Comparison of ENCODE assay signal across 39 cellular contexts in genomic region chr16:86166414-86166813, GRCh38.
"Had no signal": no experiment of that assay in that cellular context is flagged by ENCODE, and none has a peak within 500 bp of the region (broad histone marks: within the 10 kb centered on the region; RNA-seq: fewer than 3 reads in every experiment).

No MANE protein-coding gene starts in this region.

- H3K27me3 ChIP-seq: adrenal gland, ascending aorta, body of pancreas, brain microvascular endothelial cell, cardiac muscle cell had no signal

- H3K4me1 ChIP-seq: adrenal gland, ascending aorta, body of pancreas, breast epithelium had no signal

- H3K9me3 Mint-ChIP-seq: activated T-cell treated with anti-CD3 and anti-CD28 coated beads, Interleukin-2, amount 50 U/mL, for 24 hours had no signal

- ATAC-seq: activated naive CD4-positive, alpha-beta T cell treated with anti-CD3 and anti-CD28 coated beads, Interleukin-2, amount 50 U/mL, for 72 hours; activated naive CD8-positive, alpha-beta T cell treated with anti-CD3 and anti-CD28 coated beads, Interleukin-2, amount 50 U/mL, for 24 hours; activated T-cell treated with anti-CD3 and anti-CD28 coated beads, Interleukin-2, amount 50 U/mL, for 4 hours; activated T-cell treated with anti-CD3 and anti-CD28 coated beads, Interleukin-2, amount 50 U/mL, for 72 hours; activated T-helper 17 cell treated with anti-CD3 and anti-CD28 coated beads, Interleukin-2, amount 50 U/mL, for 72 hours; body of pancreas had no signal

- H3K4me3 Mint-ChIP-seq: activated naive CD4-positive, alpha-beta T cell treated with anti-CD3 and anti-CD28 coated beads for 36 hours; activated naive CD4-positive, alpha-beta T cell treated with anti-CD3 and anti-CD28 coated beads, Interleukin-2, amount 10 ng/mL, durations not matched to agents 7 days and 5 days; activated naive CD4-positive, alpha-beta T cell treated with anti-CD3 and anti-CD28 coated beads, Interleukin-2, amount 50 U/mL, for 24 hours; activated naive CD8-positive, alpha-beta T cell; activated naive CD8-positive, alpha-beta T cell treated with anti-CD3 and anti-CD28 coated beads for 36 hours; activated naive CD8-positive, alpha-beta T cell treated with anti-CD3 and anti-CD28 coated beads, Interleukin-2, amount 10 ng/mL, durations not matched to agents 7 days and 5 days; activated naive CD8-positive, alpha-beta T cell treated with anti-CD3 and anti-CD28 coated beads, Interleukin-2, amount 50 U/mL, for 24 hours; activated T-cell treated with anti-CD3 and anti-CD28 coated beads, Interleukin-2, amount 50 U/mL, for 24 hours; activated T-cell treated with anti-CD3 and anti-CD28 coated beads, Interleukin-2, amount 50 U/mL, for 4 hours; activated T-cell treated with anti-CD3 and anti-CD28 coated beads, Interleukin-2, amount 50 U/mL, for 72 hours; activated T-helper 1 cell treated with anti-CD3 and anti-CD28 coated beads, Interleukin-12 subunit alpha, Interleukin-12 subunit beta, Interleukin-2, Interleukin-4 antibody, amounts not matched to agents 30 ng/mL and 10 ng/mL and 1 ng/mL, durations not matched to agents 14 hours and 24 hours and 36 hours; activated T-helper 17 cell treated with anti-CD3 and anti-CD28 coated beads, Interleukin-2, amount 50 U/mL, for 72 hours; brain; central memory CD8-positive, alpha-beta T cell had no signal

- H3K9me3 ChIP-seq: adrenal gland had no signal

- H3K27ac Mint-ChIP-seq: activated naive CD4-positive, alpha-beta T cell treated with anti-CD3 and anti-CD28 coated beads for 36 hours; activated naive CD4-positive, alpha-beta T cell treated with anti-CD3 and anti-CD28 coated beads, Interleukin-2, amount 10 ng/mL, durations not matched to agents 7 days and 5 days; activated naive CD4-positive, alpha-beta T cell treated with anti-CD3 and anti-CD28 coated beads, Interleukin-2, amount 50 U/mL, for 24 hours; activated naive CD4-positive, alpha-beta T cell treated with anti-CD3 and anti-CD28 coated beads, Interleukin-2, amount 50 U/mL, for 72 hours; activated naive CD8-positive, alpha-beta T cell; activated naive CD8-positive, alpha-beta T cell treated with anti-CD3 and anti-CD28 coated beads for 36 hours; activated naive CD8-positive, alpha-beta T cell treated with anti-CD3 and anti-CD28 coated beads, Interleukin-2, amount 10 ng/mL, durations not matched to agents 7 days and 5 days; activated naive CD8-positive, alpha-beta T cell treated with anti-CD3 and anti-CD28 coated beads, Interleukin-2, amount 50 U/mL, for 24 hours; activated T-cell treated with anti-CD3 and anti-CD28 coated beads, Interleukin-2, amount 50 U/mL, for 24 hours; activated T-cell treated with anti-CD3 and anti-CD28 coated beads, Interleukin-2, amount 50 U/mL, for 72 hours; activated T-helper 1 cell treated with anti-CD3 and anti-CD28 coated beads, Interleukin-12 subunit alpha, Interleukin-12 subunit beta, Interleukin-2, Interleukin-4 antibody, amounts not matched to agents 30 ng/mL and 10 ng/mL and 1 ng/mL, durations not matched to agents 14 hours and 24 hours and 36 hours; activated T-helper 17 cell treated with anti-CD3 and anti-CD28 coated beads, Interleukin-2, amount 50 U/mL, for 72 hours; activated T-helper 2 cell treated with anti-CD3 and anti-CD28 coated beads, Interferon-gamma antibody, Interleukin-2, Interleukin-4, amounts not matched to agents 10 μg/mL and 5 μg/mL and 100 μg/mL, durations not matched to agents 14 hours and 24 hours and 36 hours; brain had no signal

- H3K27ac ChIP-seq: adrenal gland, ascending aorta, body of pancreas, brain microvascular endothelial cell, breast epithelium, cardiac muscle cell had no signal

- H3K36me3 ChIP-seq: adrenal gland, ascending aorta, brain microvascular endothelial cell, breast epithelium, cardiac muscle cell had no signal

- H3K4me1 Mint-ChIP-seq: activated naive CD4-positive, alpha-beta T cell treated with anti-CD3 and anti-CD28 coated beads, Interleukin-2, amount 50 U/mL, for 24 hours; activated naive CD8-positive, alpha-beta T cell treated with anti-CD3 and anti-CD28 coated beads for 36 hours; activated naive CD8-positive, alpha-beta T cell treated with anti-CD3 and anti-CD28 coated beads, Interleukin-2, amount 50 U/mL, for 24 hours; activated T-helper 17 cell treated with anti-CD3 and anti-CD28 coated beads, Interleukin-2, amount 50 U/mL, for 72 hours; brain; central memory CD8-positive, alpha-beta T cell had no signal

- H3K36me3 Mint-ChIP-seq: activated naive CD4-positive, alpha-beta T cell treated with anti-CD3 and anti-CD28 coated beads, Interleukin-2, amount 10 ng/mL, durations not matched to agents 7 days and 5 days; activated naive CD4-positive, alpha-beta T cell treated with anti-CD3 and anti-CD28 coated beads, Interleukin-2, amount 50 U/mL, for 24 hours; activated naive CD8-positive, alpha-beta T cell treated with anti-CD3 and anti-CD28 coated beads for 36 hours; brain had no signal

- FAIRE-seq: bronchial epithelial cell had no signal

- DNase-seq: activated effector memory CD4-positive, alpha-beta T cell treated with anti-CD3 and anti-CD28 coated beads, Interleukin-2, amount 50 U/mL, for 16 hours; activated effector memory CD4-positive, alpha-beta T cell treated with Interleukin-2 at 50 U/mL for 16 hours; activated gamma-delta T cell; activated gamma-delta T cell treated with Interleukin-2 at 50 U/mL for 16 hours; activated naive CD4-positive, alpha-beta T cell; activated naive CD4-positive, alpha-beta T cell treated with anti-CD3 and anti-CD28 coated beads for 36 hours; activated naive CD4-positive, alpha-beta T cell treated with anti-CD3 and anti-CD28 coated beads, Interleukin-2, amount 10 ng/mL, durations not matched to agents 7 days and 5 days; activated naive CD4-positive, alpha-beta T cell treated with anti-CD3 and anti-CD28 coated beads, Interleukin-2, amount 50 U/mL, for 16 hours; activated naive CD4-positive, alpha-beta T cell treated with Interleukin-2 at 50 U/mL for 16 hours; activated naive CD8-positive, alpha-beta T cell treated with anti-CD3 and anti-CD28 coated beads for 36 hours; activated naive CD8-positive, alpha-beta T cell treated with anti-CD3 and anti-CD28 coated beads, Interleukin-2, amount 10 ng/mL, durations not matched to agents 7 days and 5 days; activated naive CD8-positive, alpha-beta T cell treated with anti-CD3 and anti-CD28 coated beads, Interleukin-2, amount 50 U/mL, for 24 hours; activated T-cell treated with anti-CD3 and anti-CD28 coated beads, Interleukin-2, amount 50 U/mL, for 1 hour; activated T-cell treated with anti-CD3 and anti-CD28 coated beads, Interleukin-2, amount 50 U/mL, for 24 hours; activated T-cell treated with anti-CD3 and anti-CD28 coated beads, Interleukin-2, amount 50 U/mL, for 4 hours; activated T-cell treated with anti-CD3 and anti-CD28 coated beads, Interleukin-2, amount 50 U/mL, for 48 hours; activated T-cell treated with anti-CD3 and anti-CD28 coated beads, Interleukin-2, amount 50 U/mL, for 72 hours; adrenal gland; amniotic stem cell; amygdala; anterior cingulate cortex; aorta; body of pancreas; brain microvascular endothelial cell; caudate nucleus; central memory CD4-positive, alpha-beta T cell; cerebellar nuclear complex had no signal

- H3K4me3 ChIP-seq: adrenal gland, ascending aorta, body of pancreas, breast epithelium, cardiac muscle cell had no signal
